In the genomic region with DNA sequence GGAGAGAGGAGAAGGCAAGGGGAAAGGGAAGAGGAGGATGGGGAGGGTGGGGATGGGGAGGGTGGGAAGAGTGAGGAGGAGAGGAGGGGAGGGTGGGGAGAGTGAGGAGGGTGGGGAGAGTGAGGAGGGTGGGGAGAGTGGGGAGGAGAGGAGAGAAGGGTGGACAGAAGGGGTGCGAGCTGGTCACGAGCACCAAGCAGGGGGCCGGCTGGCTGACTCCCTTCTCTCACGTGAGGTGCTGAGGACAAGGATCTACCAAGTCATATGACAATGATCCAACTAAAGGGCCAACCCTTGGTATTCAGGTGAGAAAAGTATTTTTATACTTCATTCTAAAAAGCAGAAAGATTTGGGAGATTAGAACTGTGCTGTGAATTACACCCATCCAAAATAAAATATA, we compare ENCODE assay signal across 29 cellular contexts. TPM values are rescaled to one million over a fixed set of nuclear protein-coding genes. Genes with fewer than 3 reads are reported as not detected.
DNase-seq lines count a peak whose midpoint lies in the region; ATAC-seq and TF ChIP-seq lines count a peak whose summit lies in the region.
"Had no signal": no experiment of that assay in that cellular context is flagged by ENCODE, and none has a peak within 500 bp of the region (broad histone marks: within the 10 kb centered on the region; RNA-seq: fewer than 3 reads in every experiment).

No MANE protein-coding gene starts in this region.

- peaks cover 35 to 40% of the 10 kb centered on the region in 2 donors for H3K4me1 ChIP-seq in gastrocnemius medialis
- H3K4me1 ChIP-seq in spleen = peaks cover 7 to 41% (median 27%) of the 10 kb centered on the region in 6 donors
- H3K4me1 ChIP-seq: A549 had no signal

- H3K4me3 ChIP-seq in gastrocnemius medialis (no peak overlapping the region), spleen (no peak overlapping the region)
- H3K4me3 ChIP-seq: A549; BLaER1; BLaER1 treated with 17β-estradiol and CSF1 and Interleukin-3, amounts not matched to agents 10 nM and 100 nM had no signal

- no peaks in the 10 kb centered on the region for H3K9me3 ChIP-seq in gastrocnemius medialis
- no peaks in the 10 kb centered on the region for H3K9me3 ChIP-seq in spleen
- H3K9me3 ChIP-seq: A549; BE2C; BLaER1; BLaER1 treated with 17β-estradiol and CSF1 and Interleukin-3, amounts not matched to agents 10 nM and 100 nM; Caco-2 had no signal

- 93 to 98% (median 97%) methylated on average over 4 of the region's 4 CpGs for WGBS in spleen, 5 donors

- intact Hi-C loops in gastrocnemius medialis (cut with DNase I; ENCODE audit: low total_unique reads) = loop anchor here (10.0 kb wide), 1 partner anchor 443 kb away; no protein-coding TSS in a partner anchor
- intact Hi-C loops in spleen (cut with DNase I; ENCODE audit: low total_unique reads) = no loop called here

- TF ChIP-seq POLR2A in gastrocnemius medialis (IDR thresholded peaks at IDR 0.05) (no peak), spleen (IDR thresholded peaks at IDR 0.05) (no peak)

- H3K36me3 ChIP-seq in gastrocnemius medialis = peaks cover 0 to 9% of the 10 kb centered on the region in 2 donors
- H3K36me3 ChIP-seq in spleen = peaks cover 0 to 33% (median 6%) of the 10 kb centered on the region in 6 donors

- TF ChIP-seq CTCF in gastrocnemius medialis (IDR thresholded peaks at IDR 0.05 in 4 of 5, conservative IDR thresholded peaks at IDR 0.05 in 1 of 5) (no peak), spleen (IDR thresholded peaks at IDR 0.05 in 8 of 11, conservative IDR thresholded peaks at IDR 0.05 in 3 of 11) (no peak)

- in situ Hi-C loops in gastrocnemius medialis (cut with MboI; ENCODE audit: low sequenced_read_pairs in 4 of 4) = no loop called here

- ATAC-seq in gastrocnemius medialis (no peak), HG02642 (IDR thresholded peaks at IDR 0.05; ENCODE audit: poor library complexity, unreplicated experiment) (no peak), GM21360 (IDR thresholded peaks at IDR 0.05; ENCODE audit: unreplicated experiment) (no peak)
- ATAC-seq: A549; CD8-positive, alpha-beta T cell had no signal

- H3K27ac ChIP-seq in gastrocnemius medialis (peak overlapping the region in 3 of 4 donors; percentile 89 to 99 (median 99)), spleen (no peak overlapping the region)
- H3K27ac ChIP-seq: 22Rv1; A549; BLaER1; BLaER1 treated with 17β-estradiol and CSF1 and Interleukin-3, amounts not matched to agents 10 nM and 100 nM; C4-2B had no signal

- DNase-seq in gastrocnemius medialis = no peak
- peak; percentile 67 for DNase-seq in spleen
- DNase-seq: 8988T; ACHN; AML-193; BE2C; C1 segment of cervical spinal cord; Caco-2; Calu3; CD4-positive, alpha-beta memory T cell; CD4-positive, alpha-beta T cell; CD4-positive, CD25-positive, alpha-beta regulatory T cell; CD8-positive, alpha-beta memory T cell; CD8-positive, alpha-beta T cell; COR-L47; DMS 273 treated with DMSO at 0.1 percent for 48 hours; DMS153; DMS53; DMS79; DMS79 treated with DMSO at 0.1 percent for 48 hours; DND-41; EL had no signal

- H3K27me3 ChIP-seq in gastrocnemius medialis (no peaks in the 10 kb centered on the region), spleen (replicated peaks in 1 of 7) (no peaks in the 10 kb centered on the region)
- H3K27me3 ChIP-seq: BE2C; BLaER1; BLaER1 treated with 17β-estradiol and CSF1 and Interleukin-3, amounts not matched to agents 10 nM and 100 nM had no signal

RNA-seq across cellular contexts. Expression of a gene that starts 51.8 kb away (rescaled TPM):
- 1,000 to 10,000 TPM in 3 of 4 donors, 100 to 1,000 TPM in 1; 950 to 2,403 (median 1,384) TPM for total RNA-seq in gastrocnemius medialis
- 10 to 100 TPM; 31.0 to 44.7 (median 38.1) TPM for total RNA-seq in spleen
- 10 to 100 TPM; 44.9 to 59.4 (median 52.4) TPM for polyA plus RNA-seq in spleen

Comparison
In these comparisons a context has a peak if more than half of its experiments do, and no peak if none do; other contexts are left out.
1. H3K27ac ChIP-seq: peak in gastrocnemius medialis (3 of 4); none in spleen (0 of 8).
2. RNA of a gene that starts 51.8 kb away (total RNA-seq): 950 to 2,403 TPM in gastrocnemius medialis; 31.0 to 44.7 TPM in spleen; every median in the first group is over 10 times any median in the second.